Comparison of ENCODE assay signal across 8 cellular contexts in genomic region chr12:67943295-67943892, GRCh38. TPM values are rescaled to one million over a fixed set of nuclear protein-coding genes. Genes with fewer than 3 reads are reported as not detected.
A peak's percentile ranks its signal among the peaks of the same experiment; 100 is the strongest.
DNase-seq lines count a peak whose midpoint lies in the region; FAIRE-seq and TF ChIP-seq lines count a peak whose summit lies in the region.

No MANE protein-coding gene starts in this region.

- H3K4me1 ChIP-seq in GM23248 (ENCODE audit: insufficient read depth), result peaks cover 16% of the 10 kb centered on the region
- H3K4me1 ChIP-seq in astrocyte (ENCODE audit: insufficient read depth, low read length), result no peaks in the 10 kb centered on the region

- TF ChIP-seq CTCF in SU-DHL-6 (IDR thresholded peaks at IDR 0.05; ENCODE audit: insufficient read depth, low read length, poor library complexity, severe bottlenecking) (peak; percentile 62), astrocyte (IDR thresholded peaks at IDR 0.05; ENCODE audit: insufficient read depth, low read depth, low read length) (peak; percentile 80)

- no peaks in the 10 kb centered on the region for H3K27me3 ChIP-seq in GM23248 (replicated peaks; ENCODE audit: insufficient read depth)
- H3K27me3 ChIP-seq in SU-DHL-6 (ENCODE audit: low read length), result no peaks in the 10 kb centered on the region
- no peaks in the 10 kb centered on the region for H3K27me3 ChIP-seq in astrocyte (ENCODE audit: insufficient read depth, low read length)

- in situ Hi-C loops in GM23248 (cut with MboI), result loop anchor here (10.0 to 25.0 kb wide), 2 partner anchors 499 to 581 kb away; no protein-coding TSS in a partner anchor

- DNase-seq in DMS153 treated with DMSO at 0.1 percent for 48 hours (lab: John Stamatoyannopoulos, UW; ENCODE audit: unreplicated experiment) (peak; percentile 70), GM23248 (peak; percentile 81), NCI-H128 (lab: John Stamatoyannopoulos, UW; ENCODE audit: unreplicated experiment) (peak; percentile 72), astrocyte (ENCODE audit: low read depth) (peak; percentile 56), hippocampal formation (lab: John Stamatoyannopoulos, UW) (peak; percentile 44 to 86), urothelium cell line (ENCODE audit: low spot score) (no peak)
- DNase-seq in stimulated activated CD4-positive, alpha-beta T cell treated with anti-CD3 and anti-CD28 coated beads, Interleukin-12 subunit alpha, Interleukin-12 subunit beta, amount 100 ng/mL, for 4 hours, result peak; percentile 54

- no peaks in the 10 kb centered on the region for H4K20me1 ChIP-seq in GM23248 (ENCODE audit: insufficient read depth)
- H4K20me1 ChIP-seq in SU-DHL-6 (ENCODE audit: low read depth, low read length), result no peaks in the 10 kb centered on the region
- H4K20me1 ChIP-seq in astrocyte (ENCODE audit: insufficient read depth, low read length), result no peaks in the 10 kb centered on the region

- FAIRE-seq in astrocyte (lab: Jason Lieb, UNC) (peak; percentile 77), urothelium cell line (lab: Jason Lieb, UNC) (no peak)

- no peak overlapping the region for H3K4me3 ChIP-seq in GM23248
- no peak overlapping the region for H3K4me3 ChIP-seq in SU-DHL-6 (ENCODE audit: insufficient read depth, low read length, poor library complexity, severe bottlenecking)
- no peak overlapping the region for H3K4me3 ChIP-seq in astrocyte (ENCODE audit: insufficient read depth, low read depth, low read length)

- no peaks in the 10 kb centered on the region for H3K36me3 Mint-ChIP-seq in astrocyte (ENCODE audit: low read depth, unreplicated experiment)

- no peak overlapping the region for H3K9ac ChIP-seq in GM23248
- no peak overlapping the region for H3K9ac ChIP-seq in SU-DHL-6 (ENCODE audit: low read length)
- no peak overlapping the region for H3K9ac ChIP-seq in astrocyte (ENCODE audit: low read length)

- peaks cover 25% of the 10 kb centered on the region for H3K4me1 Mint-ChIP-seq in astrocyte (ENCODE audit: low read depth, unreplicated experiment)

- no peaks in the 10 kb centered on the region for H3K36me3 ChIP-seq in GM23248 (ENCODE audit: low read depth)
- no peaks in the 10 kb centered on the region for H3K36me3 ChIP-seq in SU-DHL-6 (ENCODE audit: low read length)
- no peaks in the 10 kb centered on the region for H3K36me3 ChIP-seq in astrocyte (ENCODE audit: insufficient read depth, low read length)

- H3K79me2 ChIP-seq in GM23248 (ENCODE audit: insufficient read depth) (no peaks in the 10 kb centered on the region), SU-DHL-6 (ENCODE audit: insufficient read depth, low read length) (no peaks in the 10 kb centered on the region), astrocyte (ENCODE audit: insufficient read depth, low read length) (no peaks in the 10 kb centered on the region)

- H3K9me3 ChIP-seq in GM23248 (ENCODE audit: low read depth), result no peaks in the 10 kb centered on the region
- no peaks in the 10 kb centered on the region for H3K9me3 ChIP-seq in SU-DHL-6 (ENCODE audit: insufficient read depth, low read length)
- no peaks in the 10 kb centered on the region for H3K9me3 ChIP-seq in astrocyte (ENCODE audit: insufficient read depth, low read depth, low read length)

- peaks cover 2% of the 10 kb centered on the region for H3K27me3 Mint-ChIP-seq in astrocyte (ENCODE audit: low read depth, unreplicated experiment)

- WGBS in GM23248 (ENCODE audit: low coverage in 1 of 2, low lambda C conversion rate in 2 of 2, missing lambda C conversion rate in 2 of 2), 2 experiments, result 6 to 8% methylated on average over 5 of the region's 5 CpGs

- no peak overlapping the region for H3K4me3 Mint-ChIP-seq in astrocyte (ENCODE audit: unreplicated experiment)

- H3K27ac ChIP-seq in GM23248 (no peak overlapping the region), SU-DHL-6 (ENCODE audit: low read depth, low read length) (no peak overlapping the region), astrocyte (ENCODE audit: low read depth, low read length) (no peak overlapping the region)

- H3K4me2 ChIP-seq in GM23248 (ENCODE audit: unreplicated experiment), result no peak overlapping the region
- H3K4me2 ChIP-seq in SU-DHL-6 (ENCODE audit: low read depth, low read length, poor library complexity, severe bottlenecking), result no peak overlapping the region
- no peak overlapping the region for H3K4me2 ChIP-seq in astrocyte (ENCODE audit: low read length)

- no peak overlapping the region for H3K27ac Mint-ChIP-seq in astrocyte (ENCODE audit: unreplicated experiment)

- H3K9me2 ChIP-seq in GM23248 (ENCODE audit: insufficient read depth), result no peaks in the 10 kb centered on the region
- H3K9me2 ChIP-seq in SU-DHL-6 (replicated peaks; ENCODE audit: insufficient read depth, low read length), result no peaks in the 10 kb centered on the region

- H2AFZ ChIP-seq in GM23248 (no peak overlapping the region), SU-DHL-6 (ENCODE audit: low read depth, low read length, severe bottlenecking) (no peak overlapping the region), astrocyte (ENCODE audit: low read depth, low read length) (no peak overlapping the region)

- H3F3A ChIP-seq in GM23248 (ENCODE audit: insufficient read depth) (peaks cover 20% of the 10 kb centered on the region; the same call in 1 of the 2 replicates), SU-DHL-6 (ENCODE audit: insufficient read depth) (no peaks in the 10 kb centered on the region)

- peaks cover 2% of the 10 kb centered on the region for H3K9me3 Mint-ChIP-seq in astrocyte (ENCODE audit: unreplicated experiment)

RNA-seq across cellular contexts. Expression of gene IFNG-AS1, which starts 45.9 kb away (rescaled TPM):
- not detected in 2 replicates for total RNA-seq in GM23248 (2014; rRNA removed; shearing (Covaris generic))
- polyA plus RNA-seq in GM23248 (2016; fragmentation: Nextera tagmentation; extraction: Ambion mirVana), result not detected in 2 replicates
- total RNA-seq in astrocyte, result not detected in 2 replicates
